ENCODE assay signal across 9 cellular contexts in genomic region chr12:2796187-2796663, GRCh38. TPM values are rescaled to one million over a fixed set of nuclear protein-coding genes. Genes with fewer than 3 reads are reported as not detected.
DNase-seq lines count a peak whose midpoint lies in the region; ATAC-seq and TF ChIP-seq lines count a peak whose summit lies in the region.
"Had no signal": no experiment of that assay in that cellular context is flagged by ENCODE, and none has a peak within 500 bp of the region (broad histone marks: within the 10 kb centered on the region; RNA-seq: fewer than 3 reads in every experiment).

No MANE protein-coding gene starts in this region.

- H3K27me3 ChIP-seq in NT2/D1 (ENCODE audit: insufficient read depth, insufficient read length): no peaks in the 10 kb centered on the region

- no peak for TF ChIP-seq CTCF in nephron progenitor cell (IDR thresholded peaks at IDR 0.05)

- peak overlapping the region; percentile 87 to 91 for H3K27ac Mint-ChIP-seq in effector memory CD8-positive, alpha-beta T cell
- peak overlapping the region; percentile 32 for H3K27ac Mint-ChIP-seq in nephron progenitor cell

- H3K36me3 Mint-ChIP-seq in effector memory CD8-positive, alpha-beta T cell (ENCODE audit: insufficient read depth): peaks cover 40% of the 10 kb centered on the region
- peaks cover 46% of the 10 kb centered on the region for H3K36me3 Mint-ChIP-seq in nephron progenitor cell (ENCODE audit: low read depth)

- no peaks in the 10 kb centered on the region for H3K27me3 Mint-ChIP-seq in effector memory CD8-positive, alpha-beta T cell
- peaks cover 9% of the 10 kb centered on the region for H3K27me3 Mint-ChIP-seq in nephron progenitor cell (ENCODE audit: low read depth, poor library complexity)

- no peaks in the 10 kb centered on the region for H3K9me3 Mint-ChIP-seq in effector memory CD8-positive, alpha-beta T cell
- no peaks in the 10 kb centered on the region for H3K9me3 Mint-ChIP-seq in nephron progenitor cell

- intact Hi-C loops in posterior vena cava (cut with DNase I): no loop called here

- peaks cover 14 to 19% of the 10 kb centered on the region in 2 donors for H3K4me1 Mint-ChIP-seq in effector memory CD8-positive, alpha-beta T cell (ENCODE audit: low read depth in 2 of 2)
- peaks cover 39% of the 10 kb centered on the region for H3K4me1 Mint-ChIP-seq in nephron progenitor cell

- peak overlapping the region; percentile 97 for H3K9ac ChIP-seq in NT2/D1 (ENCODE audit: insufficient read length, low read depth)

- H3K36me3 ChIP-seq in NT2/D1 (ENCODE audit: insufficient read depth, insufficient read length, low read length): peaks cover 55% of the 10 kb centered on the region

- peak; percentile 7 for DNase-seq in NCI-H748 (lab: John Stamatoyannopoulos, UW; ENCODE audit: unreplicated experiment)
- DNase-seq in NCI-H748 treated with DMSO at 0.1 percent for 48 hours (lab: John Stamatoyannopoulos, UW): no peak
- DNase-seq in NT2/D1 (ENCODE audit: low read depth, low spot score): no peak
- DNase-seq in effector memory CD8-positive, alpha-beta T cell: no peak
- DNase-seq in nephron progenitor cell: no peak
- no peak for DNase-seq in posterior vena cava (ENCODE audit: low spot score)
- no peak for DNase-seq in ecto neural progenitor cell (ENCODE audit: low spot score)

- no peak for ATAC-seq in effector memory CD8-positive, alpha-beta T cell (replicated peaks)
- no peak for ATAC-seq in HG02588 (IDR thresholded peaks at IDR 0.05; ENCODE audit: unreplicated experiment)

- H3K9me3 ChIP-seq in NT2/D1 (ENCODE audit: insufficient read depth, low read length): no peaks in the 10 kb centered on the region

- H3K4me3 Mint-ChIP-seq in effector memory CD8-positive, alpha-beta T cell: peak overlapping the region; percentile 86 to 88
- H3K4me3 Mint-ChIP-seq in nephron progenitor cell: peak overlapping the region; percentile 95

- H3K4me3 ChIP-seq in NT2/D1 (ENCODE audit: insufficient read length, low read depth): peak overlapping the region; percentile 96

- H3K4me1 ChIP-seq in NT2/D1 (ENCODE audit: insufficient read depth, insufficient read length): peaks cover 27% of the 10 kb centered on the region

RNA-seq across cellular contexts. Expression of gene FKBP4, which starts 1.5 kb away (rescaled TPM):
- total RNA-seq in posterior vena cava: 10 to 100 TPM; 35.7 to 43.1 TPM

RNA-seq across cellular contexts. Expression of gene ITFG2, which starts 16.2 kb away (rescaled TPM):
- total RNA-seq in posterior vena cava: 10 to 100 TPM; 16.7 to 28.3 TPM

RNA-seq across cellular contexts. Expression of gene NRIP2, which starts 38.6 kb away (rescaled TPM):
- total RNA-seq in posterior vena cava: 1 to 10 TPM; 3.6 to 3.7 TPM
- total RNA-seq: Daoy had no signal
